ENCODE assay signal across 8 cellular contexts in the genomic region with DNA sequence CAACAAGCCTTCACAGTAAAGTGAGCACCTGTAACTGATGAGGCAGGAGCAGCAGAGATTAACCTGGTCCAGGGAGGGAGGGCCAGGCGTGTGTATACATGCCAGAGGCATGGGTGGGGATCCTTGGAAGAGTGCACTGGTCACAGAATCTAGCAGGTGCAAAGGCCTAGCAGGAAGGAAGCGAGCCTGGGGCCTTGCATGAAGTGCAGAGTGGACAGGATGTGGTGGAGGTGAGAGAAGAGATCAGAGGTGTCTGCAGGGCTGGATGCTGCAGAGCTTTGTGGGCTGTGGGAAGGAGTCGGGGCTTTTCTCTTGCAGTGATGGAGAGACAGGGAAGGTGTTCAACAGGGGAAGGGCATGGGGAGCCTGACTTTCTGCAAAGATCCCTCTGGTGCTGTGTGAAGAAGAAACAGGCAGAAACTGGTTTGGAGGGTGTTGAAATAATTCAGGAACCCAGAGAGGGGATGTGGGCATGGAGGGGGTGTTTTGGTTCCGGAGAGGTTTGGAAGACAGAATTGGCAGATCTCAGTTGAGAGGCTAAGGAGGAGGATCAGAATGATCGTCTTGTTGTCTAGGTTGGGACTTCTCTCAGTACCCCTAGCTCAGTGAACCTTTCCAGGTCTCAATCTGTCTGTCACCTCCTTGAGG. TPM values are rescaled to one million over a fixed set of nuclear protein-coding genes. Genes with fewer than 3 reads are reported as not detected.
DNase-seq lines count a peak whose midpoint lies in the region; ATAC-seq and TF ChIP-seq lines count a peak whose summit lies in the region.

No MANE protein-coding gene starts in this region.

- no peaks in the 10 kb centered on the region for H3K36me3 ChIP-seq in brain microvascular endothelial cell (replicated peaks)

- DNase-seq in COLO668 (lab: John Stamatoyannopoulos, UW; ENCODE audit: unreplicated experiment) (peak; percentile 54), NB4 (ENCODE audit: low read depth) (peak; percentile 65), NCI-H2107 (lab: John Stamatoyannopoulos, UW) (no peak), brain microvascular endothelial cell (no peak), NCI-H82 treated with DMSO at 0.1 percent for 48 hours (lab: John Stamatoyannopoulos, UW; ENCODE audit: unreplicated experiment) (no peak), occipital lobe (lab: John Stamatoyannopoulos, UW) (no peak)

- H3K9me3 Mint-ChIP-seq in activated naive CD8-positive, alpha-beta T cell (ENCODE audit: low read depth) = no peaks in the 10 kb centered on the region

- no peaks in the 10 kb centered on the region for H3K27me3 ChIP-seq in brain microvascular endothelial cell (replicated peaks)

- H3K4me3 ChIP-seq in NB4 (ENCODE audit: low read depth, low read length) (no peak overlapping the region), brain microvascular endothelial cell (ENCODE audit: low read depth, low read length) (no peak overlapping the region)

- H3K36me3 Mint-ChIP-seq in activated naive CD8-positive, alpha-beta T cell = peaks cover 3% of the 10 kb centered on the region

- no peaks in the 10 kb centered on the region for H3K27me3 Mint-ChIP-seq in activated naive CD8-positive, alpha-beta T cell

- H3K27ac ChIP-seq in brain microvascular endothelial cell = no peak overlapping the region

- peak overlapping the region; percentile 11 for H3K4me3 Mint-ChIP-seq in activated naive CD8-positive, alpha-beta T cell

- no peak for TF ChIP-seq CTCF in NB4 (IDR thresholded peaks at IDR 0.05; ENCODE audit: low read depth, low read length)
- TF ChIP-seq CTCF in brain microvascular endothelial cell (IDR thresholded peaks at IDR 0.05; ENCODE audit: low read depth, low read length, missing control alignments) = no peak

- peak; percentile 45 for ATAC-seq in GM19468 (IDR thresholded peaks at IDR 0.05; ENCODE audit: extremely low read depth, unreplicated experiment)

- H3K27ac Mint-ChIP-seq in activated naive CD8-positive, alpha-beta T cell = peak overlapping the region; percentile 24

- peaks cover 65% of the 10 kb centered on the region for H3K4me1 Mint-ChIP-seq in activated naive CD8-positive, alpha-beta T cell (ENCODE audit: low read depth)

- in situ Hi-C loops in brain microvascular endothelial cell (cut with HindIII; ENCODE audit: low pct_ligation_motif_present, low sequenced_read_pairs) = no loop called here

- TF ChIP-seq POLR2A in NB4 (IDR thresholded peaks at IDR 0.05; ENCODE audit: extremely low read depth, insufficient read length) = no peak

RNA-seq across cellular contexts. Expression of a gene that starts 2.6 kb away (rescaled TPM):
- 11.4 TPM for total RNA-seq in occipital lobe

RNA-seq across cellular contexts. Expression of a gene that starts 25.3 kb away (rescaled TPM):
- 0.62 TPM for total RNA-seq in occipital lobe

RNA-seq across cellular contexts. Expression of a gene that starts 29.3 kb away (rescaled TPM):
- not detected for total RNA-seq in occipital lobe

Comparison
In these comparisons a context has a peak if more than half of its experiments do, and no peak if none do; other contexts are left out.
1. DNase-seq: peak in COLO668 (single experiment) and NB4 (single experiment); none in NCI-H2107 (single experiment), brain microvascular endothelial cell (single experiment), NCI-H82 treated with DMSO at 0.1 percent for 48 hours (single experiment) and occipital lobe (single experiment).